Comparison of ENCODE assay signal across 8 cellular contexts in the genomic region with DNA sequence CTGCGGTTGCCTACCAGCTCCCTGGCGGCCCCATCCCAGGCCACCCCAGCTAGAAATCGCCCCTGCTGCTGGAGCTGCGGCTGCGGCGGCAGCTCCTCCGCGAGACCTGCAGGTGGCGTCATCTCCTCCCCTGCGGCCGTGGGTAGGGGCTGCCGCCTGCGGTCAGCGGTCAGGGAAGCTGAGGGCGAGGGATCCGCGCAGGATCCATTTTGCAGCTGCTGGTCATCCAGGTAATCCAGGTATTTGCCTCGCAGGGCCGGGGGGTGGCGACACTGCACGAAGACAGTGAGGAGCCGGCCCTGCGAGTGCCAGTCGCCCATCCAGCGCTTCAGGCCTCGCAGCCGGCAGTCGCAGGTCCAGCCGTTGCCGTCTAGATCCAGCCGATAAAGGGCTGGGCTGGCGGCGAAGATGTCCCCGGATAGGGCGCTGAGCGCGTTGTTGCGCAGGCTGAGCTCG. TPM values are rescaled to one million over a fixed set of nuclear protein-coding genes. Genes with fewer than 3 reads are reported as not detected.
A peak's percentile ranks its signal among the peaks of the same experiment; 100 is the strongest.
DNase-seq lines count a peak whose midpoint lies in the region; TF ChIP-seq lines count a peak whose summit lies in the region.

No MANE protein-coding gene starts in this region.

- no peak for DNase-seq in AG10803 (ENCODE audit: low read depth)
- DNase-seq in H9: peak; percentile 91
- DNase-seq in RPMI7951 (ENCODE audit: low read depth): peak; percentile 48
- DNase-seq in erythroblast (lab: John Stamatoyannopoulos, UW): peak; percentile 49 to 54
- peak; percentile 94 for DNase-seq in mesendoderm
- peak; percentile 70 for DNase-seq in transverse colon
- DNase-seq in NCI-H446 treated with DMSO at 0.1 percent for 48 hours (lab: John Stamatoyannopoulos, UW): no peak
- no peak for DNase-seq in NCI-H2081 treated with DMSO at 0.1 percent for 48 hours (lab: John Stamatoyannopoulos, UW)

- no peaks in the 10 kb centered on the region for H4K20me1 ChIP-seq in H9 (ENCODE audit: control insufficient read depth, insufficient read depth, insufficient read length)

- no peak for TF ChIP-seq POLR2A in erythroblast (IDR thresholded peaks at IDR 0.05; ENCODE audit: low read length)
- no peak for TF ChIP-seq POLR2A in transverse colon (IDR thresholded peaks at IDR 0.05)

- H3K9me3 ChIP-seq in H9 (ENCODE audit: control insufficient read depth, low read depth, low read length) (no peaks in the 10 kb centered on the region), transverse colon (no peaks in the 10 kb centered on the region)

- H3K79me2 ChIP-seq in H9 (ENCODE audit: insufficient read depth, low read length) (no peaks in the 10 kb centered on the region), mesendoderm (ENCODE audit: control insufficient read depth, insufficient read depth, low read length) (no peaks in the 10 kb centered on the region)

- H3K27ac ChIP-seq in H9 (ENCODE audit: insufficient read length, low read depth, low read length) (no peak overlapping the region), mesendoderm (ENCODE audit: low read depth, low read length) (no peak overlapping the region), transverse colon (peak overlapping the region; percentile 60 to 73 (median 68))

- no peak overlapping the region for H3K18ac ChIP-seq in H9 (ENCODE audit: insufficient read length, low read depth, low read length)
- H3K18ac ChIP-seq in mesendoderm (ENCODE audit: low read length): no peak overlapping the region

- no peak overlapping the region for H2BK20ac ChIP-seq in H9 (ENCODE audit: low read depth, low read length, poor library complexity, severe bottlenecking)

- H2BK12ac ChIP-seq in H9 (ENCODE audit: insufficient read length, low read depth, low read length): no peak overlapping the region

- H3K4me2 ChIP-seq in H9 (ENCODE audit: insufficient read depth, insufficient read length, low read length) (peak overlapping the region; percentile 53), mesendoderm (ENCODE audit: low read length) (peak overlapping the region; percentile 89)

- H4K8ac ChIP-seq in H9 (replicated peaks; ENCODE audit: insufficient read length, low read depth, low read length) (no peak overlapping the region), mesendoderm (ENCODE audit: low read depth, low read length) (no peak overlapping the region)

- peaks cover 35% of the 10 kb centered on the region for H3K23me2 ChIP-seq in H9 (ENCODE audit: insufficient read length, low read depth, low read length, poor library complexity, severe bottlenecking)

- H3K36me3 ChIP-seq in mesendoderm (ENCODE audit: control insufficient read depth, insufficient read depth, low read length): no peaks in the 10 kb centered on the region
- H3K36me3 ChIP-seq in transverse colon: no peaks in the 10 kb centered on the region

- H3K27me3 Mint-ChIP-seq in H9 (ENCODE audit: low read depth): peaks cover 60% of the 10 kb centered on the region

- H3K56ac ChIP-seq in H9 (ENCODE audit: insufficient read length, low read depth, low read length) (no peak overlapping the region), mesendoderm (ENCODE audit: low read length) (peak overlapping the region; percentile 78)

- H3K4me3 Mint-ChIP-seq in H9: peak overlapping the region; percentile 66 to 82

- no peak overlapping the region for H3K14ac ChIP-seq in H9 (ENCODE audit: insufficient read depth, low read length)

- intact Hi-C loops in transverse colon (cut with DNase I; ENCODE audit: low total_unique reads): no loop called here

- peak; percentile 45 for TF ChIP-seq CTCF in AG10803 (conservative IDR thresholded peaks at IDR 0.05; ENCODE audit: low read length)
- TF ChIP-seq CTCF in H9 (conservative IDR thresholded peaks at IDR 0.05): peak; percentile 71
- TF ChIP-seq CTCF in transverse colon (IDR thresholded peaks at IDR 0.05): peak; percentile 36 to 48 (median 43)

- no peak overlapping the region for H3K4ac ChIP-seq in H9 (ENCODE audit: low read depth, low read length)
- H3K4ac ChIP-seq in mesendoderm (ENCODE audit: low read depth, low read length): no peak overlapping the region

- in situ Hi-C loops in transverse colon (cut with MboI; ENCODE audit: low pct_ligation_motif_present in 1 of 4, low pct_unique_long_range_greater_than_20kb in 1 of 4, low sequenced_read_pairs in 3 of 4): no loop called here

- H2BK5ac ChIP-seq in H9 (ENCODE audit: insufficient read length, low read length) (no peak overlapping the region), mesendoderm (ENCODE audit: low read length) (no peak overlapping the region)

- H2AK5ac ChIP-seq in H9 (ENCODE audit: insufficient read length, low read length) (no peak overlapping the region), mesendoderm (ENCODE audit: low read length) (no peak overlapping the region)

- H3K4me3 ChIP-seq in AG10803 (ENCODE audit: low read length): peak overlapping the region; percentile 7
- no peak overlapping the region for H3K4me3 ChIP-seq in mesendoderm (ENCODE audit: low read length)
- H3K4me3 ChIP-seq in transverse colon: peak overlapping the region; percentile 18 to 63 (median 44)

- H4K91ac ChIP-seq in H9 (ENCODE audit: insufficient read length, low read depth, low read length): no peak overlapping the region

- H3K36me3 Mint-ChIP-seq in H9 (ENCODE audit: insufficient read depth in 1 of 3, low read depth in 3 of 3): peaks cover 0 to 6% (median 2%) of the 10 kb centered on the region in 3 experiments; a peak in 4 of 7 replicates

- no CpG with 5 or more reads among the region's 39 CpGs for WGBS in H9 (ENCODE audit: extremely low coverage, insufficient read length, low lambda C conversion rate)
- WGBS in mesendoderm (ENCODE audit: extremely low coverage, insufficient coverage, low lambda C conversion rate): no CpG with 5 or more reads among the region's 39 CpGs
- WGBS in transverse colon (ENCODE audit: low coverage in 1 of 2), 2 donors: 2% methylated on average over 19 of the region's 39 CpGs; no CpG with 5 or more reads in 1 of the 2 donors

- H3K23ac ChIP-seq in H9 (ENCODE audit: insufficient read length, low read depth, low read length) (no peak overlapping the region), mesendoderm (ENCODE audit: low read length) (no peak overlapping the region)

- H3K4me1 Mint-ChIP-seq in H9: peaks cover 22 to 25% of the 10 kb centered on the region in 2 experiments

- H3K79me1 ChIP-seq in H9 (ENCODE audit: insufficient read depth, low read depth, low read length, poor library complexity, severe bottlenecking) (no peaks in the 10 kb centered on the region), mesendoderm (ENCODE audit: low read length) (no peaks in the 10 kb centered on the region)

- H2BK120ac ChIP-seq in H9 (ENCODE audit: low read depth, low read length, poor library complexity, severe bottlenecking) (no peak overlapping the region), mesendoderm (ENCODE audit: low read depth, low read length) (no peak overlapping the region)

- peaks cover 0 to 7% of the 10 kb centered on the region in 2 experiments; a peak in 1 of 5 replicates for H3K9me3 Mint-ChIP-seq in H9

- H2AFZ ChIP-seq in H9 (ENCODE audit: low read length): no peak overlapping the region

- H3K9ac ChIP-seq in H9 (ENCODE audit: extremely low read depth, insufficient read length, low read length): no peak overlapping the region
- H3K9ac ChIP-seq in mesendoderm (ENCODE audit: low read length): peak overlapping the region; percentile 49

- no peak overlapping the region for H3K27ac Mint-ChIP-seq in H9

- H2BK15ac ChIP-seq in H9 (ENCODE audit: low read depth, low read length) (no peak overlapping the region), mesendoderm (replicated peaks; ENCODE audit: low read depth) (no peak overlapping the region)

- no peak overlapping the region for H4K5ac ChIP-seq in H9 (ENCODE audit: insufficient read length, low read depth, low read length)
- no peak overlapping the region for H4K5ac ChIP-seq in mesendoderm (ENCODE audit: low read length)

- no peak for TF ChIP-seq EP300 in transverse colon (IDR thresholded peaks at IDR 0.05; ENCODE audit: low read depth)

- H3K4me1 ChIP-seq in H9 (ENCODE audit: insufficient read depth, low read length): peaks cover 2% of the 10 kb centered on the region; the same call in 1 of the 2 replicates
- H3K4me1 ChIP-seq in mesendoderm (ENCODE audit: control insufficient read depth, low read depth, low read length): peaks cover 1% of the 10 kb centered on the region
- H3K4me1 ChIP-seq in transverse colon: peaks cover 9 to 36% (median 31%) of the 10 kb centered on the region in 4 donors

- H3K27me3 ChIP-seq in H9 (ENCODE audit: insufficient read depth, low read length): peaks cover 11% of the 10 kb centered on the region; the same call in 1 of the 2 replicates
- H3K27me3 ChIP-seq in mesendoderm (ENCODE audit: insufficient read depth, low read length, poor library complexity): peaks cover 8% of the 10 kb centered on the region
- peaks cover 49% of the 10 kb centered on the region for H3K27me3 ChIP-seq in transverse colon

- H3T11ph ChIP-seq in H9 (ENCODE audit: low read length): no peak overlapping the region

RNA-seq across cellular contexts. Expression of a gene that starts 1.5 kb away (rescaled TPM):
- total RNA-seq in H9 (2021) (3.1 and 3.3 TPM in 2 replicates), transverse colon (1 to 10 TPM in 2 of 4 donors, under 1 TPM in 2; 0.79 to 3.0 (median 1.0) TPM)
- total RNA-seq in RPMI7951 (2014; rRNA removed; shearing (Covaris generic)): 6.4 and 7.1 TPM in 2 replicates
- 1.2 TPM for polyA plus RNA-seq in mesendoderm (2013, experiment 1 of 2)
- polyA plus RNA-seq in mesendoderm (2013, experiment 2 of 2): 1.2 TPM

Comparison
In these comparisons a context has a peak if more than half of its experiments do, and no peak if none do; other contexts are left out.
1. DNase-seq: peak in H9 (single experiment), RPMI7951 (single experiment), erythroblast (2 of 2), mesendoderm (single experiment) and transverse colon (single experiment); none in AG10803 (single experiment), NCI-H446 treated with DMSO at 0.1 percent for 48 hours (single experiment) and NCI-H2081 treated with DMSO at 0.1 percent for 48 hours (single experiment).
2. H3K27ac ChIP-seq: peak in transverse colon (4 of 4); none in H9 (single experiment) and mesendoderm (single experiment).
3. Peak in every context shown above with its lines, with median percentiles within 50 percentile points of each other: CTCF ChIP-seq.